ENCODE assay signal across 8 cellular contexts in genomic region chr1:186212574-186213224, GRCh38.
DNase-seq lines count a peak whose midpoint lies in the region; ATAC-seq lines count a peak whose summit lies in the region.

No MANE protein-coding gene starts in this region.

- peak; percentile 83 for DNase-seq in DMS53 treated with DMSO at 0.1 percent for 48 hours (lab: John Stamatoyannopoulos, UW; ENCODE audit: unreplicated experiment)
- DNase-seq in NCI-H2196 treated with DMSO at 0.1 percent for 48 hours (lab: John Stamatoyannopoulos, UW; ENCODE audit: unreplicated experiment) = peak; percentile 40
- no peak for DNase-seq in activated naive CD8-positive, alpha-beta T cell treated with anti-CD3 and anti-CD28 coated beads, Interleukin-2, amount 10 ng/mL, durations not matched to agents 7 days and 5 days
- peak; percentile 28 for DNase-seq in left cardiac atrium
- peak; percentile 60 for DNase-seq in retina
- DNase-seq in T-helper 9 cell = no peak

- intact Hi-C loops in left cardiac atrium (cut with DNase I) = loop anchor here (1.0 to 5.0 kb wide), 3 partner anchors 400 to 492 kb away; no protein-coding TSS in a partner anchor

- H3K9me3 Mint-ChIP-seq in activated naive CD8-positive, alpha-beta T cell treated with anti-CD3 and anti-CD28 coated beads, Interleukin-2, amount 10 ng/mL, durations not matched to agents 7 days and 5 days = no peaks in the 10 kb centered on the region

- H3K36me3 Mint-ChIP-seq in activated naive CD8-positive, alpha-beta T cell treated with anti-CD3 and anti-CD28 coated beads, Interleukin-2, amount 10 ng/mL, durations not matched to agents 7 days and 5 days = no peaks in the 10 kb centered on the region

- POLR2A ChIA-PET in activated naive CD8-positive, alpha-beta T cell treated with anti-CD3 and anti-CD28 coated beads, Interleukin-2, amount 10 ng/mL, durations not matched to agents 7 days and 5 days (lab: Charles Lee) = no interaction called here

- ATAC-seq in GM19351 (IDR thresholded peaks at IDR 0.05; ENCODE audit: unreplicated experiment) = peak; percentile 97
- ATAC-seq in HG03342 (IDR thresholded peaks at IDR 0.05; ENCODE audit: unreplicated experiment) = peak; percentile 91
- peak; percentile 42 for ATAC-seq in activated naive CD8-positive, alpha-beta T cell treated with anti-CD3 and anti-CD28 coated beads, Interleukin-2, amount 10 ng/mL, durations not matched to agents 7 days and 5 days (ENCODE audit: low read depth)
- peak; percentile 90 to 98 for ATAC-seq in left cardiac atrium

- H3K4me3 Mint-ChIP-seq in activated naive CD8-positive, alpha-beta T cell treated with anti-CD3 and anti-CD28 coated beads, Interleukin-2, amount 10 ng/mL, durations not matched to agents 7 days and 5 days = no peak overlapping the region

- peaks cover 24% of the 10 kb centered on the region for H3K27me3 Mint-ChIP-seq in activated naive CD8-positive, alpha-beta T cell treated with anti-CD3 and anti-CD28 coated beads, Interleukin-2, amount 10 ng/mL, durations not matched to agents 7 days and 5 days

- no peaks in the 10 kb centered on the region for H3K4me1 Mint-ChIP-seq in activated naive CD8-positive, alpha-beta T cell treated with anti-CD3 and anti-CD28 coated beads, Interleukin-2, amount 10 ng/mL, durations not matched to agents 7 days and 5 days

- no peak overlapping the region for H3K27ac Mint-ChIP-seq in activated naive CD8-positive, alpha-beta T cell treated with anti-CD3 and anti-CD28 coated beads, Interleukin-2, amount 10 ng/mL, durations not matched to agents 7 days and 5 days

Comparison
In these comparisons a context has a peak if more than half of its experiments do, and no peak if none do; other contexts are left out.
1. DNase-seq: peak in DMS53 treated with DMSO at 0.1 percent for 48 hours (single experiment), NCI-H2196 treated with DMSO at 0.1 percent for 48 hours (single experiment), left cardiac atrium (single experiment) and retina (single experiment); none in activated naive CD8-positive, alpha-beta T cell treated with anti-CD3 and anti-CD28 coated beads, Interleukin-2, amount 10 ng/mL, durations not matched to agents 7 days and 5 days (single experiment) and T-helper 9 cell (single experiment).
2. ATAC-seq: peak in every context shown above with its lines; median percentile 97 in GM19351; 94 in left cardiac atrium; 91 in HG03342; 42 in activated naive CD8-positive, alpha-beta T cell treated with anti-CD3 and anti-CD28 coated beads, Interleukin-2, amount 10 ng/mL, durations not matched to agents 7 days and 5 days.